19 cellular contexts compared by ENCODE assay signal in the genomic region with DNA sequence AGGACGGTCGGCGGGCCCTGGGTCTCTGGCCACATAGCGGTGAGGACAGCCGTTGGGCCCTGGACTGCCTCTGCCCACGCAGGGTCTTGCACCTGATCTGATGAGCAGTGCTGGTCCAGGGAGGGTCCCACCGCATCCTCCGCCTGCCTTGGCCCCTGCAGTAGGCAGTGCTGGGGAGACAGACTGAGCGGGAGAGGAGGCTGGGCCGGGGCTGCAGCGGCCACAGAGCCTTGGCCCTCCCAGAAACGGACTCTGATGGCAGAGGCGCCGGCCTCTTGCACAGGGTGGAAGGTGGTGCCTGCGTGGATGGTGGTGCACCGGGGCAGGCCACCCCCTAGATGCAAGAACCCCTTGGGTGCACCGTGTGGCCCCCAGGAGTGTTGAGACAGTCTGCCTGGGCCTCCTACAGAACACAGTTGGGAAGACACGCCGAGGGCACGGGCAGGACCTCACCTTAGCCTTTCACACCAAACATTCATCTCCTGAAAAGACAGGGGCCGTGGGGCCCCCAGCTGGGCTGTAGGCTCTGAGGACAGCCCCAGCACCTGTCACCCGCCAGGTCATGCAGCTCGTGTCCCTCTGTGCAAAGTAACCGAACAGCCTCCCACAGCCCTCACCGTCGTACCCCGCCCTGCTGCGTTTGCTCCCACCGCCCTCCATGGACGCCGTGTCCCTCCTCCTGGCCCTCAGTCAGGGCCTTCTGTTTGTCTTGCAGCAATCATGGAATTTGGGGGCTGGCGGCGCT.
"Had no signal": no experiment of that assay in that cellular context is flagged by ENCODE, and none has a peak within 500 bp of the region (broad histone marks: within the 10 kb centered on the region; RNA-seq: fewer than 3 reads in every experiment).

No MANE protein-coding gene starts in this region.

- H3K4me3 ChIP-seq: coronary artery, esophagus squamous epithelium, gastrocnemius medialis, right lobe of liver, skin epidermis, thoracic aorta, vagina had no signal

- DNase-seq: activated CD4-positive, alpha-beta memory T cell treated with anti-CD3 and anti-CD28 coated beads, Interleukin-2, amount 10 ng/mL, durations not matched to agents 7 days and 5 days; activated CD4-positive, alpha-beta T cell treated with anti-CD3 and anti-CD28 coated beads for 36 hours; activated naive CD8-positive, alpha-beta T cell treated with anti-CD3 and anti-CD28 coated beads, Interleukin-2, amount 10 ng/mL, durations not matched to agents 7 days and 5 days; activated T-cell treated with anti-CD3 and anti-CD28 coated beads for 4 hours; amygdala; cerebellar nuclear complex; esophagus squamous epithelium; gastrocnemius medialis; hippocampal formation; occipital lobe; right lobe of liver; stimulated activated CD4-positive, alpha-beta T cell treated with anti-CD3 and anti-CD28 coated beads, Interleukin-1b, Interleukin-23, amount 100 ng/mL, for 48 hours; T-helper 9 cell had no signal

- H3K36me3 ChIP-seq: right lobe of liver had no signal

- H3K4me1 Mint-ChIP-seq: activated naive CD8-positive, alpha-beta T cell treated with anti-CD3 and anti-CD28 coated beads, Interleukin-2, amount 10 ng/mL, durations not matched to agents 7 days and 5 days had no signal

- H3K27ac Mint-ChIP-seq: activated CD4-positive, alpha-beta memory T cell treated with anti-CD3 and anti-CD28 coated beads, Interleukin-2, amount 10 ng/mL, durations not matched to agents 7 days and 5 days; activated CD4-positive, alpha-beta T cell treated with anti-CD3 and anti-CD28 coated beads for 36 hours; activated naive CD8-positive, alpha-beta T cell treated with anti-CD3 and anti-CD28 coated beads, Interleukin-2, amount 10 ng/mL, durations not matched to agents 7 days and 5 days; type B pancreatic cell had no signal

- H3K4me3 Mint-ChIP-seq: activated CD4-positive, alpha-beta memory T cell treated with anti-CD3 and anti-CD28 coated beads, Interleukin-2, amount 10 ng/mL, durations not matched to agents 7 days and 5 days; activated CD4-positive, alpha-beta T cell treated with anti-CD3 and anti-CD28 coated beads for 36 hours; activated naive CD8-positive, alpha-beta T cell treated with anti-CD3 and anti-CD28 coated beads, Interleukin-2, amount 10 ng/mL, durations not matched to agents 7 days and 5 days; nephron; type B pancreatic cell had no signal

- H3K9me3 ChIP-seq: esophagus squamous epithelium, gastrocnemius medialis, right lobe of liver, thoracic aorta, vagina had no signal

- ATAC-seq: activated CD4-positive, alpha-beta T cell treated with anti-CD3 and anti-CD28 coated beads for 36 hours; gastrocnemius medialis had no signal

- H3K27ac ChIP-seq: coronary artery, esophagus squamous epithelium, gastrocnemius medialis, right lobe of liver, skin epidermis, thoracic aorta, vagina had no signal

- H3K9me3 Mint-ChIP-seq: activated CD4-positive, alpha-beta memory T cell treated with anti-CD3 and anti-CD28 coated beads, Interleukin-2, amount 10 ng/mL, durations not matched to agents 7 days and 5 days; activated naive CD8-positive, alpha-beta T cell treated with anti-CD3 and anti-CD28 coated beads, Interleukin-2, amount 10 ng/mL, durations not matched to agents 7 days and 5 days; nephron; type B pancreatic cell had no signal

- H3K4me1 ChIP-seq: esophagus squamous epithelium, right lobe of liver, vagina had no signal

- H3K36me3 Mint-ChIP-seq: type B pancreatic cell had no signal

- H3K27me3 Mint-ChIP-seq: activated CD4-positive, alpha-beta memory T cell treated with anti-CD3 and anti-CD28 coated beads, Interleukin-2, amount 10 ng/mL, durations not matched to agents 7 days and 5 days; activated CD4-positive, alpha-beta T cell treated with anti-CD3 and anti-CD28 coated beads for 36 hours; activated naive CD8-positive, alpha-beta T cell treated with anti-CD3 and anti-CD28 coated beads, Interleukin-2, amount 10 ng/mL, durations not matched to agents 7 days and 5 days; type B pancreatic cell had no signal
